ENCODE assay signal across 8 cellular contexts in the genomic region with DNA sequence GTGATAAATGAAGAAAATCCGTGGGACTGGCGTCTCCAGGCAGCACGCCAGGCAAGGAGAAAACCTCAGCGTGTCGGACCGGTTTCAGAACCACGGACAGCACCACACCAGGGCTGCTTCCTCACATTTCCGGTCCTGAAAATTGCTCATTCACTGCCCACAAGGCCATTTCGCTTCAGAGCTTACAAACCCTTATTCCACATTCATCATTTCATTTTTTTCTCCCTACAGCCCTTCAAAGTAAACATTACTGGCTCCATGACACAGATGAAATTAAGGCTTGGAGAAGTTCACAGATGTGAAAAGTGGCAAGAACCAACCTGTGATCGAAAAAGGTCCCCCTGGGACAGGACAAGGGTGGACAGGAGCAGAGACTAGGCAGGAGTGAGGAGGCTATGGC. TPM values are rescaled to one million over a fixed set of nuclear protein-coding genes. Genes with fewer than 3 reads are reported as not detected.
A peak's percentile ranks its signal among the peaks of the same experiment; 100 is the strongest.
DNase-seq lines count a peak whose midpoint lies in the region; ATAC-seq and TF ChIP-seq lines count a peak whose summit lies in the region.

No MANE protein-coding gene starts in this region.

- peak overlapping the region in 3 of 4 donors; percentile 9 to 83 (median 33) for H3K4me3 Mint-ChIP-seq in IgD-negative memory B cell
- no peak overlapping the region for H3K4me3 Mint-ChIP-seq in activated CD4-positive, alpha-beta T cell treated with anti-CD3 and anti-CD28 coated beads, Interleukin-2, amount 10 ng/mL, durations not matched to agents 7 days and 5 days

- no peak overlapping the region for H3K23ac ChIP-seq in neuronal stem cell (ENCODE audit: low read depth, low read length, poor library complexity)

- no peak overlapping the region for H3K4me3 ChIP-seq in neuronal stem cell (ENCODE audit: low read length in 2 of 2)

- H3K27ac ChIP-seq in neuronal stem cell (replicated peaks; ENCODE audit: low read length), result no peak overlapping the region

- CTCF ChIA-PET in activated CD4-positive, alpha-beta T cell treated with anti-CD3 and anti-CD28 coated beads, Interleukin-2, amount 10 ng/mL, durations not matched to agents 7 days and 5 days (lab: Charles Lee), result interaction anchor here (1.0 to 1.1 kb wide), 2 partner anchors 15 to 16 kb away, joined by 3 read pairs; no protein-coding TSS in a partner anchor

- no peak overlapping the region for H3K9ac ChIP-seq in neuronal stem cell (ENCODE audit: low read depth, low read length, poor library complexity)

- H4K91ac ChIP-seq in neuronal stem cell (ENCODE audit: low read depth, low read length, poor library complexity), result no peak overlapping the region

- H2AFZ ChIP-seq in neuronal stem cell (ENCODE audit: low read length), result no peak overlapping the region

- H3K36me3 Mint-ChIP-seq in IgD-negative memory B cell, result no peaks in the 10 kb centered on the region
- H3K36me3 Mint-ChIP-seq in activated CD4-positive, alpha-beta T cell treated with anti-CD3 and anti-CD28 coated beads, Interleukin-2, amount 10 ng/mL, durations not matched to agents 7 days and 5 days (ENCODE audit: low read depth), result no peaks in the 10 kb centered on the region

- WGBS in neuronal stem cell (ENCODE audit: extremely low coverage in 2 of 2, insufficient read length in 2 of 2, insufficient replicate concordance in 1 of 2), 2 donors, result no CpG with 5 or more reads among the region's 10 CpGs

- H3K4me2 ChIP-seq in neuronal stem cell (ENCODE audit: insufficient read depth, low read length, poor library complexity, severe bottlenecking), result no peak overlapping the region

- no peak overlapping the region for H3K27ac Mint-ChIP-seq in IgD-negative memory B cell
- H3K27ac Mint-ChIP-seq in activated CD4-positive, alpha-beta T cell treated with anti-CD3 and anti-CD28 coated beads, Interleukin-2, amount 10 ng/mL, durations not matched to agents 7 days and 5 days, result no peak overlapping the region

- H2AK5ac ChIP-seq in neuronal stem cell (ENCODE audit: low read depth, low read length), result no peak overlapping the region

- no peak overlapping the region for H3K4ac ChIP-seq in neuronal stem cell (ENCODE audit: low read length)

- H3K4me1 ChIP-seq in neuronal stem cell (ENCODE audit: control insufficient read depth in 2 of 2, insufficient read depth in 1 of 2, low read depth in 1 of 2, low read length in 2 of 2), result peaks cover 10 to 24% of the 10 kb centered on the region in 2 donors

- peaks cover 0 to 11% of the 10 kb centered on the region in 2 donors for H3K36me3 ChIP-seq in neuronal stem cell (replicated peaks in 1 of 2; ENCODE audit: control insufficient read depth in 2 of 2, insufficient read depth in 2 of 2, low read length in 2 of 2)

- H3K9me3 Mint-ChIP-seq in IgD-negative memory B cell, result peaks cover 0 to 2% (median 0%) of the 10 kb centered on the region in 3 donors
- H3K9me3 Mint-ChIP-seq in activated CD4-positive, alpha-beta T cell treated with anti-CD3 and anti-CD28 coated beads, Interleukin-2, amount 10 ng/mL, durations not matched to agents 7 days and 5 days, result no peaks in the 10 kb centered on the region

- POLR2A ChIA-PET in activated CD4-positive, alpha-beta T cell treated with anti-CD3 and anti-CD28 coated beads, Interleukin-2, amount 10 ng/mL, durations not matched to agents 7 days and 5 days (lab: Charles Lee), result no interaction called here

- DNase-seq in AML-193 (lab: John Stamatoyannopoulos, UW) (peak; percentile 47 to 48), erythroblast (lab: John Stamatoyannopoulos, UW) (peak; percentile 73 to 77), neuronal stem cell (ENCODE audit: low spot score) (peak; percentile 71), 8988T (no peak)
- peak; percentile 73 for DNase-seq in activated CD4-positive, alpha-beta T cell treated with anti-CD3 and anti-CD28 coated beads, Interleukin-2, amount 10 ng/mL, durations not matched to agents 7 days and 5 days

- ATAC-seq in HG03175 (IDR thresholded peaks at IDR 0.05; ENCODE audit: unreplicated experiment) (no peak), GM18502 (IDR thresholded peaks at IDR 0.05; ENCODE audit: poor library complexity, unreplicated experiment) (no peak)

- no peak overlapping the region for H2BK12ac ChIP-seq in neuronal stem cell (ENCODE audit: low read length)

- H3K27me3 ChIP-seq in neuronal stem cell (ENCODE audit: control insufficient read depth in 3 of 3, insufficient read depth in 3 of 3, low read depth in 1 of 3, low read length in 3 of 3), result peaks cover 0 to 34% (median 17%) of the 10 kb centered on the region in 3 experiments

- TF ChIP-seq POLR2A in erythroblast (IDR thresholded peaks at IDR 0.05; ENCODE audit: low read length), result no peak

- H4K8ac ChIP-seq in neuronal stem cell (ENCODE audit: low read depth, low read length), result no peak overlapping the region

- no peaks in the 10 kb centered on the region for H3K79me1 ChIP-seq in neuronal stem cell (ENCODE audit: low read depth, low read length)

- no peak overlapping the region for H2BK5ac ChIP-seq in neuronal stem cell (ENCODE audit: low read length)

- H3K9me3 ChIP-seq in neuronal stem cell (replicated peaks in 1 of 2; ENCODE audit: control insufficient read depth in 2 of 2, insufficient read depth in 1 of 2, low read depth in 1 of 2, low read length in 2 of 2), result no peaks in the 10 kb centered on the region

- no peak overlapping the region for H3K14ac ChIP-seq in neuronal stem cell (ENCODE audit: low read length)

- no peak overlapping the region for H2BK15ac ChIP-seq in neuronal stem cell (ENCODE audit: low read length)

- no peak overlapping the region for H3K18ac ChIP-seq in neuronal stem cell (ENCODE audit: low read length)

- H2BK120ac ChIP-seq in neuronal stem cell (ENCODE audit: low read depth, low read length), result no peak overlapping the region

- H3K27me3 Mint-ChIP-seq in IgD-negative memory B cell, result peaks cover 26% of the 10 kb centered on the region
- H3K27me3 Mint-ChIP-seq in activated CD4-positive, alpha-beta T cell treated with anti-CD3 and anti-CD28 coated beads, Interleukin-2, amount 10 ng/mL, durations not matched to agents 7 days and 5 days, result peaks cover 46% of the 10 kb centered on the region

- H3K4me1 Mint-ChIP-seq in IgD-negative memory B cell, result peaks cover 0 to 7% (median 5%) of the 10 kb centered on the region in 3 donors
- H3K4me1 Mint-ChIP-seq in activated CD4-positive, alpha-beta T cell treated with anti-CD3 and anti-CD28 coated beads, Interleukin-2, amount 10 ng/mL, durations not matched to agents 7 days and 5 days, result peaks cover 19% of the 10 kb centered on the region

RNA-seq across cellular contexts. Expression of gene GPRIN1, which starts 1.5 kb away (rescaled TPM):
- 0.35 TPM for polyA plus RNA-seq in IgD-negative memory B cell
- 1 to 10 TPM; 2.5 to 2.6 TPM for total RNA-seq in activated CD4-positive, alpha-beta T cell treated with anti-CD3 and anti-CD28 coated beads, Interleukin-2, amount 10 ng/mL, durations not matched to agents 7 days and 5 days
- 2.5 TPM for polyA plus RNA-seq in neuronal stem cell (2013, experiment 1 of 2)
- 2.3 TPM for polyA plus RNA-seq in neuronal stem cell (2013, experiment 2 of 2)

RNA-seq across cellular contexts. Expression of gene SNCB, which starts 18.9 kb away (rescaled TPM):
- not detected for polyA plus RNA-seq in IgD-negative memory B cell
- not detected for total RNA-seq in activated CD4-positive, alpha-beta T cell treated with anti-CD3 and anti-CD28 coated beads, Interleukin-2, amount 10 ng/mL, durations not matched to agents 7 days and 5 days
- polyA plus RNA-seq in neuronal stem cell (2013, experiment 1 of 2), result 0.26 TPM
- 0.39 TPM for polyA plus RNA-seq in neuronal stem cell (2013, experiment 2 of 2)

RNA-seq across cellular contexts. Expression of gene EIF4E1B, which starts 19.0 kb away (rescaled TPM):
- polyA plus RNA-seq in IgD-negative memory B cell, result not detected
- not detected for total RNA-seq in activated CD4-positive, alpha-beta T cell treated with anti-CD3 and anti-CD28 coated beads, Interleukin-2, amount 10 ng/mL, durations not matched to agents 7 days and 5 days
- 0.01 TPM for polyA plus RNA-seq in neuronal stem cell (2013, experiment 1 of 2)
- polyA plus RNA-seq in neuronal stem cell (2013, experiment 2 of 2), result 0.03 TPM

RNA-seq across cellular contexts. Expression of gene TSPAN17, which starts 35.8 kb away (rescaled TPM):
- 19.5 TPM for polyA plus RNA-seq in IgD-negative memory B cell
- 10 to 100 TPM; 39.6 to 42.5 TPM for total RNA-seq in activated CD4-positive, alpha-beta T cell treated with anti-CD3 and anti-CD28 coated beads, Interleukin-2, amount 10 ng/mL, durations not matched to agents 7 days and 5 days
- polyA plus RNA-seq in neuronal stem cell (2013, experiment 1 of 2), result 24.8 TPM
- 23.4 TPM for polyA plus RNA-seq in neuronal stem cell (2013, experiment 2 of 2)
